39 cellular contexts compared by ENCODE assay signal in genomic region chrX:18934708-18935107, GRCh38.
"Had no signal": no experiment of that assay in that cellular context is flagged by ENCODE, and none has a peak within 500 bp of the region (broad histone marks: within the 10 kb centered on the region; RNA-seq: fewer than 3 reads in every experiment).

No MANE protein-coding gene starts in this region.

- H3K36me3 Mint-ChIP-seq: activated naive CD4-positive, alpha-beta T cell treated with anti-CD3 and anti-CD28 coated beads, Interleukin-2, amount 50 U/mL, for 24 hours; activated naive CD4-positive, alpha-beta T cell treated with anti-CD3 and anti-CD28 coated beads, Interleukin-2, amount 50 U/mL, for 72 hours; activated naive CD8-positive, alpha-beta T cell; activated naive CD8-positive, alpha-beta T cell treated with anti-CD3 and anti-CD28 coated beads for 36 hours; activated naive CD8-positive, alpha-beta T cell treated with anti-CD3 and anti-CD28 coated beads, Interleukin-2, amount 10 ng/mL, durations not matched to agents 7 days and 5 days had no signal

- H3K4me1 ChIP-seq: adrenal gland, ascending aorta, body of pancreas, breast epithelium had no signal

- H3K4me1 Mint-ChIP-seq: activated naive CD4-positive, alpha-beta T cell treated with anti-CD3 and anti-CD28 coated beads, Interleukin-2, amount 10 ng/mL, durations not matched to agents 7 days and 5 days; activated naive CD4-positive, alpha-beta T cell treated with anti-CD3 and anti-CD28 coated beads, Interleukin-2, amount 50 U/mL, for 24 hours; activated naive CD8-positive, alpha-beta T cell treated with anti-CD3 and anti-CD28 coated beads for 36 hours; activated naive CD8-positive, alpha-beta T cell treated with anti-CD3 and anti-CD28 coated beads, Interleukin-2, amount 10 ng/mL, durations not matched to agents 7 days and 5 days; activated naive CD8-positive, alpha-beta T cell treated with anti-CD3 and anti-CD28 coated beads, Interleukin-2, amount 50 U/mL, for 24 hours; activated T-helper 17 cell treated with anti-CD3 and anti-CD28 coated beads, Interleukin-2, amount 50 U/mL, for 72 hours; brain; central memory CD8-positive, alpha-beta T cell had no signal

- FAIRE-seq: bronchial epithelial cell had no signal

- ATAC-seq: activated naive CD4-positive, alpha-beta T cell treated with anti-CD3 and anti-CD28 coated beads, Interleukin-2, amount 50 U/mL, for 72 hours; activated naive CD8-positive, alpha-beta T cell treated with anti-CD3 and anti-CD28 coated beads, Interleukin-2, amount 50 U/mL, for 24 hours; activated T-cell treated with anti-CD3 and anti-CD28 coated beads, Interleukin-2, amount 50 U/mL, for 4 hours; activated T-cell treated with anti-CD3 and anti-CD28 coated beads, Interleukin-2, amount 50 U/mL, for 72 hours; activated T-helper 17 cell treated with anti-CD3 and anti-CD28 coated beads, Interleukin-2, amount 50 U/mL, for 72 hours; body of pancreas had no signal

- DNase-seq: activated effector memory CD4-positive, alpha-beta T cell treated with anti-CD3 and anti-CD28 coated beads, Interleukin-2, amount 50 U/mL, for 16 hours; activated effector memory CD4-positive, alpha-beta T cell treated with Interleukin-2 at 50 U/mL for 16 hours; activated gamma-delta T cell; activated gamma-delta T cell treated with Interleukin-2 at 50 U/mL for 16 hours; activated naive CD4-positive, alpha-beta T cell; activated naive CD4-positive, alpha-beta T cell treated with anti-CD3 and anti-CD28 coated beads for 36 hours; activated naive CD4-positive, alpha-beta T cell treated with anti-CD3 and anti-CD28 coated beads, Interleukin-2, amount 10 ng/mL, durations not matched to agents 7 days and 5 days; activated naive CD4-positive, alpha-beta T cell treated with anti-CD3 and anti-CD28 coated beads, Interleukin-2, amount 50 U/mL, for 16 hours; activated naive CD4-positive, alpha-beta T cell treated with Interleukin-2 at 50 U/mL for 16 hours; activated naive CD8-positive, alpha-beta T cell treated with anti-CD3 and anti-CD28 coated beads for 36 hours; activated naive CD8-positive, alpha-beta T cell treated with anti-CD3 and anti-CD28 coated beads, Interleukin-2, amount 10 ng/mL, durations not matched to agents 7 days and 5 days; activated naive CD8-positive, alpha-beta T cell treated with anti-CD3 and anti-CD28 coated beads, Interleukin-2, amount 50 U/mL, for 24 hours; activated T-cell treated with anti-CD3 and anti-CD28 coated beads for 4 hours; activated T-cell treated with anti-CD3 and anti-CD28 coated beads, Interleukin-2, amount 50 U/mL, for 1 hour; activated T-cell treated with anti-CD3 and anti-CD28 coated beads, Interleukin-2, amount 50 U/mL, for 24 hours; activated T-cell treated with anti-CD3 and anti-CD28 coated beads, Interleukin-2, amount 50 U/mL, for 4 hours; activated T-cell treated with anti-CD3 and anti-CD28 coated beads, Interleukin-2, amount 50 U/mL, for 48 hours; activated T-cell treated with anti-CD3 and anti-CD28 coated beads, Interleukin-2, amount 50 U/mL, for 72 hours; adrenal gland; amniotic stem cell; amygdala; anterior cingulate cortex; body of pancreas; brain microvascular endothelial cell; caudate nucleus; central memory CD4-positive, alpha-beta T cell; cerebellar nuclear complex had no signal

- H3K4me3 Mint-ChIP-seq: activated naive CD4-positive, alpha-beta T cell treated with anti-CD3 and anti-CD28 coated beads for 36 hours; activated naive CD4-positive, alpha-beta T cell treated with anti-CD3 and anti-CD28 coated beads, Interleukin-2, amount 10 ng/mL, durations not matched to agents 7 days and 5 days; activated naive CD4-positive, alpha-beta T cell treated with anti-CD3 and anti-CD28 coated beads, Interleukin-2, amount 50 U/mL, for 24 hours; activated naive CD8-positive, alpha-beta T cell; activated naive CD8-positive, alpha-beta T cell treated with anti-CD3 and anti-CD28 coated beads for 36 hours; activated naive CD8-positive, alpha-beta T cell treated with anti-CD3 and anti-CD28 coated beads, Interleukin-2, amount 10 ng/mL, durations not matched to agents 7 days and 5 days; activated naive CD8-positive, alpha-beta T cell treated with anti-CD3 and anti-CD28 coated beads, Interleukin-2, amount 50 U/mL, for 24 hours; activated T-cell treated with anti-CD3 and anti-CD28 coated beads, Interleukin-2, amount 50 U/mL, for 24 hours; activated T-cell treated with anti-CD3 and anti-CD28 coated beads, Interleukin-2, amount 50 U/mL, for 4 hours; activated T-cell treated with anti-CD3 and anti-CD28 coated beads, Interleukin-2, amount 50 U/mL, for 72 hours; activated T-helper 1 cell treated with anti-CD3 and anti-CD28 coated beads, Interleukin-12 subunit alpha, Interleukin-12 subunit beta, Interleukin-2, Interleukin-4 antibody, amounts not matched to agents 30 ng/mL and 10 ng/mL and 1 ng/mL, durations not matched to agents 14 hours and 24 hours and 36 hours; activated T-helper 17 cell treated with anti-CD3 and anti-CD28 coated beads, Interleukin-2, amount 50 U/mL, for 72 hours; brain; central memory CD8-positive, alpha-beta T cell had no signal

- H3K4me3 ChIP-seq: adrenal gland, ascending aorta, body of pancreas, breast epithelium, cardiac muscle cell had no signal

- H3K27me3 Mint-ChIP-seq: activated naive CD4-positive, alpha-beta T cell treated with anti-CD3 and anti-CD28 coated beads, Interleukin-2, amount 10 ng/mL, durations not matched to agents 7 days and 5 days; activated naive CD4-positive, alpha-beta T cell treated with anti-CD3 and anti-CD28 coated beads, Interleukin-2, amount 50 U/mL, for 24 hours; activated naive CD8-positive, alpha-beta T cell; activated naive CD8-positive, alpha-beta T cell treated with anti-CD3 and anti-CD28 coated beads for 36 hours; activated naive CD8-positive, alpha-beta T cell treated with anti-CD3 and anti-CD28 coated beads, Interleukin-2, amount 10 ng/mL, durations not matched to agents 7 days and 5 days; activated naive CD8-positive, alpha-beta T cell treated with anti-CD3 and anti-CD28 coated beads, Interleukin-2, amount 50 U/mL, for 24 hours; activated T-helper 17 cell treated with anti-CD3 and anti-CD28 coated beads, Interleukin-2, amount 50 U/mL, for 72 hours; brain; central memory CD8-positive, alpha-beta T cell had no signal

- H3K27ac Mint-ChIP-seq: activated naive CD4-positive, alpha-beta T cell treated with anti-CD3 and anti-CD28 coated beads for 36 hours; activated naive CD4-positive, alpha-beta T cell treated with anti-CD3 and anti-CD28 coated beads, Interleukin-2, amount 10 ng/mL, durations not matched to agents 7 days and 5 days; activated naive CD4-positive, alpha-beta T cell treated with anti-CD3 and anti-CD28 coated beads, Interleukin-2, amount 50 U/mL, for 24 hours; activated naive CD4-positive, alpha-beta T cell treated with anti-CD3 and anti-CD28 coated beads, Interleukin-2, amount 50 U/mL, for 72 hours; activated naive CD8-positive, alpha-beta T cell; activated naive CD8-positive, alpha-beta T cell treated with anti-CD3 and anti-CD28 coated beads for 36 hours; activated naive CD8-positive, alpha-beta T cell treated with anti-CD3 and anti-CD28 coated beads, Interleukin-2, amount 10 ng/mL, durations not matched to agents 7 days and 5 days; activated naive CD8-positive, alpha-beta T cell treated with anti-CD3 and anti-CD28 coated beads, Interleukin-2, amount 50 U/mL, for 24 hours; activated T-cell treated with anti-CD3 and anti-CD28 coated beads, Interleukin-2, amount 50 U/mL, for 24 hours; activated T-cell treated with anti-CD3 and anti-CD28 coated beads, Interleukin-2, amount 50 U/mL, for 72 hours; activated T-helper 1 cell treated with anti-CD3 and anti-CD28 coated beads, Interleukin-12 subunit alpha, Interleukin-12 subunit beta, Interleukin-2, Interleukin-4 antibody, amounts not matched to agents 30 ng/mL and 10 ng/mL and 1 ng/mL, durations not matched to agents 14 hours and 24 hours and 36 hours; activated T-helper 17 cell treated with anti-CD3 and anti-CD28 coated beads, Interleukin-2, amount 50 U/mL, for 72 hours; activated T-helper 2 cell treated with anti-CD3 and anti-CD28 coated beads, Interferon-gamma antibody, Interleukin-2, Interleukin-4, amounts not matched to agents 10 μg/mL and 5 μg/mL and 100 μg/mL, durations not matched to agents 14 hours and 24 hours and 36 hours; brain had no signal

- H3K27ac ChIP-seq: adrenal gland, ascending aorta, body of pancreas, brain microvascular endothelial cell, breast epithelium, cardiac muscle cell had no signal

- H3K9me3 Mint-ChIP-seq: activated naive CD4-positive, alpha-beta T cell treated with anti-CD3 and anti-CD28 coated beads for 36 hours; activated naive CD4-positive, alpha-beta T cell treated with anti-CD3 and anti-CD28 coated beads, Interleukin-2, amount 10 ng/mL, durations not matched to agents 7 days and 5 days; activated naive CD4-positive, alpha-beta T cell treated with anti-CD3 and anti-CD28 coated beads, Interleukin-2, amount 50 U/mL, for 24 hours; activated naive CD4-positive, alpha-beta T cell treated with anti-CD3 and anti-CD28 coated beads, Interleukin-2, amount 50 U/mL, for 72 hours; activated naive CD8-positive, alpha-beta T cell treated with anti-CD3 and anti-CD28 coated beads for 36 hours; activated naive CD8-positive, alpha-beta T cell treated with anti-CD3 and anti-CD28 coated beads, Interleukin-2, amount 10 ng/mL, durations not matched to agents 7 days and 5 days; activated naive CD8-positive, alpha-beta T cell treated with anti-CD3 and anti-CD28 coated beads, Interleukin-2, amount 50 U/mL, for 24 hours; activated T-cell treated with anti-CD3 and anti-CD28 coated beads, Interleukin-2, amount 50 U/mL, for 24 hours; activated T-cell treated with anti-CD3 and anti-CD28 coated beads, Interleukin-2, amount 50 U/mL, for 4 hours; activated T-cell treated with anti-CD3 and anti-CD28 coated beads, Interleukin-2, amount 50 U/mL, for 72 hours; activated T-helper 1 cell treated with anti-CD3 and anti-CD28 coated beads, Interleukin-12 subunit alpha, Interleukin-12 subunit beta, Interleukin-2, Interleukin-4 antibody, amounts not matched to agents 30 ng/mL and 10 ng/mL and 1 ng/mL, durations not matched to agents 14 hours and 24 hours and 36 hours; activated T-helper 17 cell treated with anti-CD3 and anti-CD28 coated beads, Interleukin-2, amount 50 U/mL, for 72 hours; activated T-helper 2 cell treated with anti-CD3 and anti-CD28 coated beads, Interferon-gamma antibody, Interleukin-2, Interleukin-4, amounts not matched to agents 10 μg/mL and 5 μg/mL and 100 μg/mL, durations not matched to agents 14 hours and 24 hours and 36 hours; brain; central memory CD8-positive, alpha-beta T cell had no signal

- H3K9me3 ChIP-seq: adrenal gland, ascending aorta, body of pancreas, breast epithelium had no signal

- H3K36me3 ChIP-seq: brain microvascular endothelial cell, breast epithelium had no signal

- H3K27me3 ChIP-seq: adrenal gland, ascending aorta, body of pancreas, brain microvascular endothelial cell, cardiac muscle cell had no signal
